ENCODE assay signal across 8 cellular contexts in genomic region chr19:29714371-29714952, GRCh38. TPM values are rescaled to one million over a fixed set of nuclear protein-coding genes. Genes with fewer than 3 reads are reported as not detected.
DNase-seq lines count a peak whose midpoint lies in the region; TF ChIP-seq lines count a peak whose summit lies in the region.

No MANE protein-coding gene starts in this region.

- in situ Hi-C loops in GM13977 (cut with MboI; ENCODE audit: low pct_unique_long_range_greater_than_20kb, low sequenced_read_pairs, unreplicated experiment), result no loop called here

- peak overlapping the region; percentile 71 for H3K4me3 Mint-ChIP-seq in chondrocyte (ENCODE audit: unreplicated experiment)

- no peaks in the 10 kb centered on the region for H3K9me3 ChIP-seq in HEK293 (ENCODE audit: control insufficient read depth, insufficient read depth, low read depth, low read length)
- no peaks in the 10 kb centered on the region for H3K9me3 ChIP-seq in SK-N-MC (ENCODE audit: low read depth, low read length)
- no peaks in the 10 kb centered on the region for H3K9me3 ChIP-seq in mononuclear cell (ENCODE audit: low read depth, low read length)

- CTCF ChIA-PET in HEK293 (lab: Yijun Ruan, JAX), result interaction anchor here (0.6 to 13.2 kb wide), 14 partner anchors 9 to 1347 kb away, joined by 3 to 299 read pairs (median 6); partner anchors contain the start of gene POP4

- H3K27ac ChIP-seq in HEK293 (ENCODE audit: extremely low read depth, low read depth, low read length) (peak overlapping the region; percentile 96), SK-N-MC (no peak overlapping the region)

- peaks cover 0 to 10% of the 10 kb centered on the region in 2 experiments; a peak in 1 of 3 replicates for H3K36me3 ChIP-seq in HEK293 (ENCODE audit: control insufficient read depth in 2 of 2, insufficient read depth in 1 of 2, low read length in 2 of 2)
- H3K36me3 ChIP-seq in SK-N-MC (ENCODE audit: insufficient read depth, low read length), result no peaks in the 10 kb centered on the region

- DNase-seq in GM13977 (ENCODE audit: low spot score) (peak; percentile 42), SK-N-MC (ENCODE audit: low read depth, low spot score) (no peak), chondrocyte (ENCODE audit: low spot score) (no peak), NCI-H1105 (lab: John Stamatoyannopoulos, UW) (no peak), mucosa of gallbladder (ENCODE audit: low spot score) (no peak), cortex of kidney (lab: John Stamatoyannopoulos, UW) (no peak)

- no peaks in the 10 kb centered on the region for H3K9me3 Mint-ChIP-seq in chondrocyte (ENCODE audit: low read depth)

- peaks cover 53% of the 10 kb centered on the region for H3K4me1 Mint-ChIP-seq in chondrocyte (ENCODE audit: low read depth)

- TF ChIP-seq CTCF in GM13977 (IDR thresholded peaks at IDR 0.05; ENCODE audit: extremely low read depth, insufficient read depth, missing control alignments), result no peak
- TF ChIP-seq CTCF in HEK293 (tag by site-specific recombination; IDR thresholded peaks at IDR 0.05), result no peak
- TF ChIP-seq CTCF in chondrocyte (IDR thresholded peaks at IDR 0.05), result no peak

- H3K4me1 ChIP-seq in HEK293 (ENCODE audit: control insufficient read depth, insufficient read depth, low read length) (peaks cover 16% of the 10 kb centered on the region), mononuclear cell (ENCODE audit: insufficient read depth, low read length) (peaks cover 62% of the 10 kb centered on the region)

- POLR2A ChIA-PET in HEK293 (lab: Yijun Ruan, JAX), result interaction anchor here (0.5 to 4.5 kb wide), 21 partner anchors 8 to 1920 kb away, joined by 3 to 40 read pairs (median 4); partner anchors contain the start of genes CCNE1, PLEKHF1 and POP4

- H3K9ac ChIP-seq in SK-N-MC (ENCODE audit: insufficient read length), result peak overlapping the region; percentile 86

- H3K36me3 Mint-ChIP-seq in chondrocyte (ENCODE audit: low read depth), result peaks cover 2% of the 10 kb centered on the region

- peak overlapping the region; percentile 65 for H3K4me3 ChIP-seq in HEK293 (ENCODE audit: low read depth, low read length)
- H3K4me3 ChIP-seq in SK-N-MC, result peak overlapping the region; percentile 91
- peak overlapping the region; percentile 89 for H3K4me3 ChIP-seq in mononuclear cell (ENCODE audit: low read length)

- H3K27me3 Mint-ChIP-seq in chondrocyte (ENCODE audit: low read depth), result no peaks in the 10 kb centered on the region

- H3K27me3 ChIP-seq in mononuclear cell (ENCODE audit: insufficient read depth, low read length), result no peaks in the 10 kb centered on the region

- H3K27ac Mint-ChIP-seq in chondrocyte (ENCODE audit: unreplicated experiment), result peak overlapping the region; percentile 53

TF ChIP-seq in HEK293, 187 proteins besides CTCF, POLR2A, EP300 and RAD21 (continues in another document):
- TF ChIP-seq ZNF423 (tag by site-specific recombination; IDR thresholded peaks at IDR 0.05), result 0 out of 2 replicates have a peak, but pooled peaks have one; percentile 22
- no peak for TF ChIP-seq ZIC2 (tag by site-specific recombination; IDR thresholded peaks at IDR 0.05)
- no peak for TF ChIP-seq MYNN (tag by site-specific recombination; IDR thresholded peaks at IDR 0.05; ENCODE audit: borderline replicate concordance)
- no peak for TF ChIP-seq ZSCAN16 (tag by site-specific recombination; IDR thresholded peaks at IDR 0.05)
- TF ChIP-seq MZF1 (tag by site-specific recombination; IDR thresholded peaks at IDR 0.05; ENCODE audit: borderline replicate concordance), result no peak
- no peak for TF ChIP-seq ZSCAN5A (tag by site-specific recombination; IDR thresholded peaks at IDR 0.05)
- no peak for TF ChIP-seq ZNF654 (tag by site-specific recombination; IDR thresholded peaks at IDR 0.05; ENCODE audit: low read depth)
- TF ChIP-seq ZNF121 (tag by site-specific recombination; IDR thresholded peaks at IDR 0.05), result peak; percentile 96
- TF ChIP-seq KLF17 (tag by site-specific recombination; IDR thresholded peaks at IDR 0.05), result peak; percentile 53
- TF ChIP-seq ZNF398 (tag by site-specific recombination; IDR thresholded peaks at IDR 0.05), result 0 out of 2 replicates have a peak, but pooled peaks have one; percentile 9
- no peak for TF ChIP-seq HIC1 (tag by site-specific recombination; IDR thresholded peaks at IDR 0.05)
- TF ChIP-seq ZNF354C (tag by site-specific recombination; IDR thresholded peaks at IDR 0.05; ENCODE audit: borderline replicate concordance, low read depth), result no peak
- no peak for TF ChIP-seq ZNF148 (tag by site-specific recombination; IDR thresholded peaks at IDR 0.05; ENCODE audit: borderline replicate concordance)
- no peak for TF ChIP-seq ZFP3 (tag by site-specific recombination; IDR thresholded peaks at IDR 0.05; ENCODE audit: low read depth)
- 0 out of 2 replicates have a peak, but pooled peaks have one; percentile 69 for TF ChIP-seq KLF7 (tag by site-specific recombination; IDR thresholded peaks at IDR 0.05; ENCODE audit: borderline replicate concordance)
- TF ChIP-seq SCRT2 (tag by site-specific recombination; IDR thresholded peaks at IDR 0.05), result peak; percentile 75
- no peak for TF ChIP-seq ZNF223 (tag by site-specific recombination; IDR thresholded peaks at IDR 0.05)

RNA-seq across cellular contexts. Expression of gene C19orf12, which starts 0.6 kb away (rescaled TPM):
- 43.7 to 46.9 TPM (median 46.4 TPM) in 3 replicates for total RNA-seq in chondrocyte
- 8.8 TPM for total RNA-seq in mononuclear cell
- total RNA-seq in mucosa of gallbladder, result 22.8 TPM

RNA-seq across cellular contexts. Expression of gene PLEKHF1, which starts 49.2 kb away (rescaled TPM):
- total RNA-seq in chondrocyte, result 10.1 to 29.4 TPM (median 28.6 TPM) in 3 replicates
- 13.1 TPM for total RNA-seq in mononuclear cell
- total RNA-seq in mucosa of gallbladder, result 15.7 TPM
